10 cellular contexts compared by ENCODE assay signal in genomic region chr11:898160-898517, GRCh38. TPM values are rescaled to one million over a fixed set of nuclear protein-coding genes. Genes with fewer than 3 reads are reported as not detected.
A peak's percentile ranks its signal among the peaks of the same experiment; 100 is the strongest.
DNase-seq lines count a peak whose midpoint lies in the region; ATAC-seq and TF ChIP-seq lines count a peak whose summit lies in the region.
"Had no signal": no experiment of that assay in that cellular context is flagged by ENCODE, and none has a peak within 500 bp of the region (broad histone marks: within the 10 kb centered on the region; RNA-seq: fewer than 3 reads in every experiment).

No MANE protein-coding gene starts in this region.

- no peaks in the 10 kb centered on the region for H3K9me2 ChIP-seq in neural cell (ENCODE audit: insufficient read depth, low read length)

- ATAC-seq in HG02571 (IDR thresholded peaks at IDR 0.05; ENCODE audit: unreplicated experiment), result no peak
- ATAC-seq in left lung, result no peak

- no peak overlapping the region for H3K9ac ChIP-seq in neural cell (ENCODE audit: low read length)

- TF ChIP-seq CTCF in neural cell (IDR thresholded peaks at IDR 0.05; ENCODE audit: poor library complexity, severe bottlenecking), result peak; percentile 67
- no peak for TF ChIP-seq CTCF in left lung (IDR thresholded peaks at IDR 0.05)

- DNase-seq in DMS53 (lab: John Stamatoyannopoulos, UW) (peak; percentile 71), DMS53 treated with DMSO at 0.1 percent for 48 hours (lab: John Stamatoyannopoulos, UW; ENCODE audit: unreplicated experiment) (no peak), NAMALWA (ENCODE audit: low spot score) (peak; percentile 34), cerebellar cortex (ENCODE audit: low spot score) (peak; percentile 84), SIG-M5 (lab: John Stamatoyannopoulos, UW) (no peak), left lung (no peak)
- DNase-seq: MV-4-11 had no signal

- H4K20me1 ChIP-seq in neural cell (ENCODE audit: insufficient read depth), result no peaks in the 10 kb centered on the region

- no peak for TF ChIP-seq EP300 in neural cell (conservative IDR thresholded peaks at IDR 0.05; ENCODE audit: poor library complexity, severe bottlenecking)

- H3K27me3 ChIP-seq in neural cell (ENCODE audit: insufficient read depth, low read depth, low read length) (no peaks in the 10 kb centered on the region), left lung (no peaks in the 10 kb centered on the region)
- H3K27me3 ChIP-seq: tibial nerve had no signal

- no peaks in the 10 kb centered on the region for H3F3A ChIP-seq in neural cell (ENCODE audit: insufficient read depth, low read length, poor library complexity, severe bottlenecking)

- H3K4me3 ChIP-seq in neural cell (ENCODE audit: low read length) (no peak overlapping the region), left lung (no peak overlapping the region)
- H3K4me3 ChIP-seq: tibial nerve had no signal

- no peaks in the 10 kb centered on the region for H3K79me2 ChIP-seq in neural cell (replicated peaks; ENCODE audit: insufficient read depth, low read length)

- no peaks in the 10 kb centered on the region for H3K4me1 ChIP-seq in left lung

- intact Hi-C loops in left lung (cut with DNase I), result no loop called here

- no peak overlapping the region for H2AFZ ChIP-seq in neural cell (ENCODE audit: low read depth, low read length)

- H3K36me3 ChIP-seq in neural cell (ENCODE audit: insufficient read depth, low read length), result no peaks in the 10 kb centered on the region
- peaks cover 0 to 53% of the 10 kb centered on the region in 2 donors for H3K36me3 ChIP-seq in left lung

- no peak overlapping the region for H3K4me2 ChIP-seq in neural cell (ENCODE audit: low read length)

- TF ChIP-seq RAD21 in neural cell (conservative IDR thresholded peaks at IDR 0.05), result peak; percentile 66

- no peaks in the 10 kb centered on the region for H3K9me3 ChIP-seq in neural cell (ENCODE audit: low read length)
- no peaks in the 10 kb centered on the region for H3K9me3 ChIP-seq in left lung
- H3K9me3 ChIP-seq: tibial nerve had no signal

- no peak overlapping the region for H3K27ac ChIP-seq in neural cell (ENCODE audit: low read length)
- H3K27ac ChIP-seq in left lung, result no peak overlapping the region
- H3K27ac ChIP-seq: tibial nerve had no signal

TF ChIP-seq in neural cell, 6 proteins besides CTCF, POLR2A, EP300 and RAD21:
- TF ChIP-seq POLR2AphosphoS5 (IDR thresholded peaks at IDR 0.05) (no peak), SMC3 (conservative IDR thresholded peaks at IDR 0.05; ENCODE audit: poor library complexity) (peak; percentile 34)

RNA-seq across cellular contexts. Expression of gene CHID1, which starts 12.5 kb away (rescaled TPM):
- 51.2 and 81.3 TPM in 2 replicates for polyA plus RNA-seq in neural cell
- polyA minus RNA-seq in neural cell, result 35.9 and 45.5 TPM in 2 replicates
- 10 to 100 TPM; 92.7 to 94.2 TPM for total RNA-seq in left lung

RNA-seq across cellular contexts. Expression of gene AP2A2, which starts 27.5 kb away (rescaled TPM):
- polyA plus RNA-seq in neural cell, result 46.5 and 46.8 TPM in 2 replicates
- 55.1 and 61.8 TPM in 2 replicates for polyA minus RNA-seq in neural cell
- total RNA-seq in left lung, result 10 to 100 TPM; 97.1 to 98.4 TPM

RNA-seq across cellular contexts. Expression of gene TSPAN4, which starts 55.5 kb away (rescaled TPM):
- polyA plus RNA-seq in neural cell, result 68.1 and 68.3 TPM in 2 replicates
- polyA minus RNA-seq in neural cell, result 22.8 and 28.7 TPM in 2 replicates
- total RNA-seq in left lung, result 100 to 1,000 TPM; 129 to 132 TPM

RNA-seq across cellular contexts. Expression of gene POLR2L, which starts 55.8 kb away (rescaled TPM):
- 50.6 and 62.3 TPM in 2 replicates for polyA plus RNA-seq in neural cell
- 7.8 and 9.4 TPM in 2 replicates for polyA minus RNA-seq in neural cell
- 100 to 1,000 TPM; 140 to 227 TPM for total RNA-seq in left lung

Comparison
In these comparisons a context has a peak if more than half of its experiments do, and no peak if none do; other contexts are left out.
1. DNase-seq: peak in DMS53 (single experiment), NAMALWA (single experiment) and cerebellar cortex (single experiment); none in DMS53 treated with DMSO at 0.1 percent for 48 hours (single experiment), SIG-M5 (single experiment) and left lung (0 of 2).